1 cellular context compared by ENCODE assay signal in genomic region chr2:74459377-74460118, GRCh38.
TF ChIP-seq lines count a peak whose summit lies in the region.

No MANE protein-coding gene starts in this region.

TF ChIP-seq in neural cell, 6 proteins besides CTCF, POLR2A, EP300 and RAD21 (continued from another document):
- TF ChIP-seq SMC3 (conservative IDR thresholded peaks at IDR 0.05; ENCODE audit: poor library complexity) (no peak), POLR2AphosphoS5 (IDR thresholded peaks at IDR 0.05) (no peak)
TF ChIP-seq in neural cell: peak in this region for 0.
